10 cellular contexts compared by ENCODE assay signal in genomic region chr2:39386064-39386463, GRCh38.
"Had no signal": no experiment of that assay in that cellular context is flagged by ENCODE, and none has a peak within 500 bp of the region (broad histone marks: within the 10 kb centered on the region; RNA-seq: fewer than 3 reads in every experiment).

No MANE protein-coding gene starts in this region.

- H3K4me2 ChIP-seq: KMS-11 had no signal

- FAIRE-seq: HTR-8/SVneo had no signal

- H3K27ac ChIP-seq: GM23248, KMS-11 had no signal

- H3K9ac ChIP-seq: GM23248, KMS-11 had no signal

- DNase-seq: GM23248, GOT3, H7, HCEC 1CT, HFFc6, IMR-90, Karpas-422, KBM-7 had no signal

- H3K4me3 ChIP-seq: GM23248 had no signal

- H2AFZ ChIP-seq: GM23248 had no signal
